ENCODE assay signal across 9 cellular contexts in the genomic region with DNA sequence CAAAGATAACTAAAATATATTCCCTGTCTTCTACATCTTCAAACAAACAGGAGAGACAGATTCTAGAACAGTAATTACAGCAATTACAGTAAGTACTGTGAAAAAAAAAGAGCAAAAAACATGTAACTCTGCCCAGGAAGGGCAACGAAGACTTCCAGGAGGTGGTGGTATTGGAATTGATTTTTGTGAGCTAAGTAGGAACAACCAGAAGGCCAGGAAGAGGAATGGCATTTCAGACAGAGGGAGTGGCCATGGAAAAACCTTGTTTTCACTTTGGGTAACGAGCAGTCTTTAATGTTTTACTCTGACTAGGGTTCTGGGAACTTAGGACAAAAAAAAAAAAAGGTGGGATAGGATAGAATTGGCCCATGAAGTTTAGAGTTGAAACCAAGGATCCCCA.
DNase-seq lines count a peak whose midpoint lies in the region; ATAC-seq and FAIRE-seq lines count a peak whose summit lies in the region.
"Had no signal": no experiment of that assay in that cellular context is flagged by ENCODE, and none has a peak within 500 bp of the region (broad histone marks: within the 10 kb centered on the region; RNA-seq: fewer than 3 reads in every experiment).

No MANE protein-coding gene starts in this region.

- H3K4me3 Mint-ChIP-seq in activated CD4-positive, alpha-beta memory T cell treated with anti-CD3 and anti-CD28 coated beads for 36 hours = no peak overlapping the region
- H3K4me3 Mint-ChIP-seq in activated CD4-positive, alpha-beta memory T cell treated with anti-CD3 and anti-CD28 coated beads, Interleukin-2, amount 10 ng/mL, durations not matched to agents 7 days and 5 days = no peak overlapping the region
- peak overlapping the region; percentile 77 for H3K4me3 Mint-ChIP-seq in activated T-helper 1 cell treated with anti-CD3 and anti-CD28 coated beads, Interleukin-12 subunit alpha, Interleukin-12 subunit beta, Interleukin-2, Interleukin-4 antibody, amounts not matched to agents 30 ng/mL and 10 ng/mL and 1 ng/mL, durations not matched to agents 14 hours and 24 hours and 36 hours
- peak overlapping the region; percentile 77 to 84 for H3K4me3 Mint-ChIP-seq in stimulated activated naive CD8-positive, alpha-beta T cell treated with anti-CD3 and anti-CD28 coated beads, Interleukin-15, amount 100 ng/mL, for 72 hours

- peaks cover 6% of the 10 kb centered on the region for H3K9me3 Mint-ChIP-seq in activated CD4-positive, alpha-beta memory T cell treated with anti-CD3 and anti-CD28 coated beads for 36 hours
- peaks cover 12% of the 10 kb centered on the region for H3K9me3 Mint-ChIP-seq in activated CD4-positive, alpha-beta memory T cell treated with anti-CD3 and anti-CD28 coated beads, Interleukin-2, amount 10 ng/mL, durations not matched to agents 7 days and 5 days
- H3K9me3 Mint-ChIP-seq in activated T-helper 1 cell treated with anti-CD3 and anti-CD28 coated beads, Interleukin-12 subunit alpha, Interleukin-12 subunit beta, Interleukin-2, Interleukin-4 antibody, amounts not matched to agents 30 ng/mL and 10 ng/mL and 1 ng/mL, durations not matched to agents 14 hours and 24 hours and 36 hours = peaks cover 22% of the 10 kb centered on the region
- H3K9me3 Mint-ChIP-seq in stimulated activated naive CD8-positive, alpha-beta T cell treated with anti-CD3 and anti-CD28 coated beads, Interleukin-15, amount 100 ng/mL, for 72 hours = peaks cover 8 to 31% of the 10 kb centered on the region in 2 donors

- H3K27me3 Mint-ChIP-seq in activated CD4-positive, alpha-beta memory T cell treated with anti-CD3 and anti-CD28 coated beads for 36 hours = no peaks in the 10 kb centered on the region
- H3K27me3 Mint-ChIP-seq in activated CD4-positive, alpha-beta memory T cell treated with anti-CD3 and anti-CD28 coated beads, Interleukin-2, amount 10 ng/mL, durations not matched to agents 7 days and 5 days = no peaks in the 10 kb centered on the region
- no peaks in the 10 kb centered on the region for H3K27me3 Mint-ChIP-seq in activated T-helper 1 cell treated with anti-CD3 and anti-CD28 coated beads, Interleukin-12 subunit alpha, Interleukin-12 subunit beta, Interleukin-2, Interleukin-4 antibody, amounts not matched to agents 30 ng/mL and 10 ng/mL and 1 ng/mL, durations not matched to agents 14 hours and 24 hours and 36 hours (ENCODE audit: insufficient read depth)
- H3K27me3 Mint-ChIP-seq in stimulated activated naive CD8-positive, alpha-beta T cell treated with anti-CD3 and anti-CD28 coated beads, Interleukin-15, amount 100 ng/mL, for 72 hours = no peaks in the 10 kb centered on the region

- POLR2A ChIA-PET in activated CD4-positive, alpha-beta memory T cell treated with anti-CD3 and anti-CD28 coated beads for 36 hours (lab: Charles Lee) = interaction anchor here (1.3 to 2.4 kb wide), 4 partner anchors 33 to 361 kb away, joined by 4 to 14 read pairs (median 8); a partner anchor contains a TSS
- POLR2A ChIA-PET in activated CD4-positive, alpha-beta memory T cell treated with anti-CD3 and anti-CD28 coated beads, Interleukin-2, amount 10 ng/mL, durations not matched to agents 7 days and 5 days (lab: Charles Lee) = interaction anchor here (0.9 to 8.7 kb wide), 9 partner anchors 13 to 369 kb away, joined by 3 to 90 read pairs (median 8); a partner anchor contains a TSS

- H3K36me3 Mint-ChIP-seq in activated CD4-positive, alpha-beta memory T cell treated with anti-CD3 and anti-CD28 coated beads for 36 hours = no peaks in the 10 kb centered on the region
- peaks cover 14% of the 10 kb centered on the region for H3K36me3 Mint-ChIP-seq in activated CD4-positive, alpha-beta memory T cell treated with anti-CD3 and anti-CD28 coated beads, Interleukin-2, amount 10 ng/mL, durations not matched to agents 7 days and 5 days (ENCODE audit: low read depth)
- peaks cover 5% of the 10 kb centered on the region for H3K36me3 Mint-ChIP-seq in activated T-helper 1 cell treated with anti-CD3 and anti-CD28 coated beads, Interleukin-12 subunit alpha, Interleukin-12 subunit beta, Interleukin-2, Interleukin-4 antibody, amounts not matched to agents 30 ng/mL and 10 ng/mL and 1 ng/mL, durations not matched to agents 14 hours and 24 hours and 36 hours (ENCODE audit: low read depth)

- peaks cover 51% of the 10 kb centered on the region for H3K4me1 Mint-ChIP-seq in activated CD4-positive, alpha-beta memory T cell treated with anti-CD3 and anti-CD28 coated beads for 36 hours (ENCODE audit: low read depth)
- peaks cover 46% of the 10 kb centered on the region for H3K4me1 Mint-ChIP-seq in activated CD4-positive, alpha-beta memory T cell treated with anti-CD3 and anti-CD28 coated beads, Interleukin-2, amount 10 ng/mL, durations not matched to agents 7 days and 5 days
- H3K4me1 Mint-ChIP-seq in activated T-helper 1 cell treated with anti-CD3 and anti-CD28 coated beads, Interleukin-12 subunit alpha, Interleukin-12 subunit beta, Interleukin-2, Interleukin-4 antibody, amounts not matched to agents 30 ng/mL and 10 ng/mL and 1 ng/mL, durations not matched to agents 14 hours and 24 hours and 36 hours (ENCODE audit: low read depth) = peaks cover 47% of the 10 kb centered on the region
- H3K4me1 Mint-ChIP-seq in stimulated activated naive CD8-positive, alpha-beta T cell treated with anti-CD3 and anti-CD28 coated beads, Interleukin-15, amount 100 ng/mL, for 72 hours = peaks cover 29% of the 10 kb centered on the region

- DNase-seq in activated CD4-positive, alpha-beta memory T cell treated with anti-CD3 and anti-CD28 coated beads for 36 hours = no peak
- no peak for DNase-seq in activated CD4-positive, alpha-beta memory T cell treated with anti-CD3 and anti-CD28 coated beads, Interleukin-2, amount 10 ng/mL, durations not matched to agents 7 days and 5 days
- no peak for DNase-seq in activated T-helper 1 cell treated with anti-CD3 and anti-CD28 coated beads, Interleukin-12 subunit alpha, Interleukin-12 subunit beta, Interleukin-2, Interleukin-4 antibody, amounts not matched to agents 30 ng/mL and 10 ng/mL and 1 ng/mL, durations not matched to agents 14 hours and 24 hours and 36 hours (ENCODE audit: low spot score)
- DNase-seq in left colon = no peak
- DNase-seq in stimulated activated naive CD8-positive, alpha-beta T cell treated with anti-CD3 and anti-CD28 coated beads, Interleukin-15, amount 100 ng/mL, for 72 hours = no peak
- no peak for DNase-seq in AG08396 (ENCODE audit: low spot score)
- DNase-seq in frontal cortex (ENCODE audit: low spot score in 2 of 2) = no peak

- H3K27ac Mint-ChIP-seq in activated CD4-positive, alpha-beta memory T cell treated with anti-CD3 and anti-CD28 coated beads for 36 hours = peak overlapping the region; percentile 96
- H3K27ac Mint-ChIP-seq in activated CD4-positive, alpha-beta memory T cell treated with anti-CD3 and anti-CD28 coated beads, Interleukin-2, amount 10 ng/mL, durations not matched to agents 7 days and 5 days = no peak overlapping the region
- H3K27ac Mint-ChIP-seq in activated T-helper 1 cell treated with anti-CD3 and anti-CD28 coated beads, Interleukin-12 subunit alpha, Interleukin-12 subunit beta, Interleukin-2, Interleukin-4 antibody, amounts not matched to agents 30 ng/mL and 10 ng/mL and 1 ng/mL, durations not matched to agents 14 hours and 24 hours and 36 hours = peak overlapping the region; percentile 25
- no peak overlapping the region for H3K27ac Mint-ChIP-seq in stimulated activated naive CD8-positive, alpha-beta T cell treated with anti-CD3 and anti-CD28 coated beads, Interleukin-15, amount 100 ng/mL, for 72 hours

- intact Hi-C loops in activated CD4-positive, alpha-beta memory T cell treated with anti-CD3 and anti-CD28 coated beads for 36 hours (cut with micrococcal nuclease) = loop anchor here (1.0 to 10.0 kb wide), 2 partner anchors 9 to 418 kb away; a partner anchor contains a TSS
- intact Hi-C loops in activated T-helper 1 cell treated with anti-CD3 and anti-CD28 coated beads, Interleukin-12 subunit alpha, Interleukin-12 subunit beta, Interleukin-2, Interleukin-4 antibody, amounts not matched to agents 30 ng/mL and 10 ng/mL and 1 ng/mL, durations not matched to agents 14 hours and 24 hours and 36 hours (cut with micrococcal nuclease) = loop anchor here (1.0 to 10.0 kb wide), 3 partner anchors 10 to 1278 kb away; no protein-coding TSS in a partner anchor
- intact Hi-C loops in left colon (cut with DNase I, micrococcal nuclease) = no loop called here

- ATAC-seq in left colon (peak; percentile 48), GM21529 (IDR thresholded peaks at IDR 0.05; ENCODE audit: unreplicated experiment) (no peak)
- ATAC-seq in stimulated activated naive CD8-positive, alpha-beta T cell treated with anti-CD3 and anti-CD28 coated beads, Interleukin-15, amount 100 ng/mL, for 72 hours = no peak

- CTCF ChIA-PET in activated CD4-positive, alpha-beta memory T cell treated with anti-CD3 and anti-CD28 coated beads for 36 hours (lab: Charles Lee) = interaction anchor here (1.0 to 7.6 kb wide), 6 partner anchors 19 to 101 kb away, joined by 3 to 77 read pairs (median 6); no protein-coding TSS in a partner anchor
- CTCF ChIA-PET in activated CD4-positive, alpha-beta memory T cell treated with anti-CD3 and anti-CD28 coated beads, Interleukin-2, amount 10 ng/mL, durations not matched to agents 7 days and 5 days (lab: Charles Lee) = interaction anchor here (1.2 to 7.2 kb wide), 4 partner anchors 12 to 64 kb away, joined by 3 to 41 read pairs (median 4); no protein-coding TSS in a partner anchor

- FAIRE-seq in frontal cortex (lab: Jason Lieb, UNC) = no peak
- FAIRE-seq: TTC549 had no signal

Comparison
In these comparisons a context has a peak if more than half of its experiments do, and no peak if none do; other contexts are left out.
1. H3K27ac Mint-ChIP-seq: peak in activated CD4-positive, alpha-beta memory T cell treated with anti-CD3 and anti-CD28 coated beads for 36 hours (single experiment) and activated T-helper 1 cell treated with anti-CD3 and anti-CD28 coated beads, Interleukin-12 subunit alpha, Interleukin-12 subunit beta, Interleukin-2, Interleukin-4 antibody, amounts not matched to agents 30 ng/mL and 10 ng/mL and 1 ng/mL, durations not matched to agents 14 hours and 24 hours and 36 hours (single experiment); none in activated CD4-positive, alpha-beta memory T cell treated with anti-CD3 and anti-CD28 coated beads, Interleukin-2, amount 10 ng/mL, durations not matched to agents 7 days and 5 days (single experiment) and stimulated activated naive CD8-positive, alpha-beta T cell treated with anti-CD3 and anti-CD28 coated beads, Interleukin-15, amount 100 ng/mL, for 72 hours (0 of 2).
2. H3K4me3 Mint-ChIP-seq: peak in activated T-helper 1 cell treated with anti-CD3 and anti-CD28 coated beads, Interleukin-12 subunit alpha, Interleukin-12 subunit beta, Interleukin-2, Interleukin-4 antibody, amounts not matched to agents 30 ng/mL and 10 ng/mL and 1 ng/mL, durations not matched to agents 14 hours and 24 hours and 36 hours (single experiment) and stimulated activated naive CD8-positive, alpha-beta T cell treated with anti-CD3 and anti-CD28 coated beads, Interleukin-15, amount 100 ng/mL, for 72 hours (2 of 2); none in activated CD4-positive, alpha-beta memory T cell treated with anti-CD3 and anti-CD28 coated beads for 36 hours (single experiment) and activated CD4-positive, alpha-beta memory T cell treated with anti-CD3 and anti-CD28 coated beads, Interleukin-2, amount 10 ng/mL, durations not matched to agents 7 days and 5 days (single experiment).
3. intact Hi-C loops: an anchor here in activated CD4-positive, alpha-beta memory T cell treated with anti-CD3 and anti-CD28 coated beads for 36 hours (1.0 to 10.0 kb wide) and activated T-helper 1 cell treated with anti-CD3 and anti-CD28 coated beads, Interleukin-12 subunit alpha, Interleukin-12 subunit beta, Interleukin-2, Interleukin-4 antibody, amounts not matched to agents 30 ng/mL and 10 ng/mL and 1 ng/mL, durations not matched to agents 14 hours and 24 hours and 36 hours (1.0 to 10.0 kb wide); none called in left colon.